ENCODE assay signal across 1 cellular context in genomic region chr22:49734882-49735281, GRCh38.
TF ChIP-seq lines count a peak whose summit lies in the region.

No MANE protein-coding gene starts in this region.

TF ChIP-seq in GM23338, 12 proteins besides CTCF, POLR2A, EP300 and RAD21 (continued from another document):
- TF ChIP-seq ZNF462 (CRISPR knock-in tag; IDR thresholded peaks at IDR 0.05), result no peak
- no peak for TF ChIP-seq CREB1 (CRISPR knock-in tag; IDR thresholded peaks at IDR 0.05; ENCODE audit: low read depth)
- no peak for TF ChIP-seq NANOG (IDR thresholded peaks at IDR 0.05; ENCODE audit: borderline replicate concordance)
- TF ChIP-seq JUNB (IDR thresholded peaks at IDR 0.05; ENCODE audit: unreplicated experiment), result no peak
- TF ChIP-seq STAT1 (IDR thresholded peaks at IDR 0.05; ENCODE audit: unreplicated experiment), result no peak
- no peak for TF ChIP-seq POLR2AphosphoS5 (IDR thresholded peaks at IDR 0.05; ENCODE audit: low read depth)
- TF ChIP-seq ZNF114 (CRISPR knock-in tag; IDR thresholded peaks at IDR 0.05), result no peak
- no peak for TF ChIP-seq ZNF331 (CRISPR knock-in tag; IDR thresholded peaks at IDR 0.05; ENCODE audit: low read depth)
